Comparison of ENCODE assay signal across 31 cellular contexts in the genomic region with DNA sequence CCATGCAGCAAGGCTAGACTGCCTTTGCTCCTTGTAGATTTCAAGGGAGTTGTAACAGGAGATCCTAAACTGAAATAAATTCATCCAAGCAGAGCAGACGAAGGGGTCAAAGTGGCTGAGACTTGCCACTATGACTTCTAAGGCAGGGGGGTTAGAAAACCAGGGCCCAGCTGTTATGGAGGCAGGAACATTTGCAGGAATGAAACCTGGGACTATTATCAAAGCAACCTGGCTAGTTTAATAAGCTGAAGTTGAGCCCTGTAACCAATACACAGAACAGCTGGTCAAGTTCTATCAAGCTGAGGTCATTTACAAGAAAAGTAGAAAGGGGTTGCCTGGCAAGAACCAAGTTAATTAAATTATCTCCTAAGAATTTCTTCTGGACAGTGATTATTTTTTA.
"Had no signal": no experiment of that assay in that cellular context is flagged by ENCODE, and none has a peak within 500 bp of the region (broad histone marks: within the 10 kb centered on the region; RNA-seq: fewer than 3 reads in every experiment).

No MANE protein-coding gene starts in this region.

- DNase-seq: activated CD4-positive, alpha-beta memory T cell treated with anti-CD3 and anti-CD28 coated beads, Interleukin-2, amount 10 ng/mL, durations not matched to agents 7 days and 5 days; activated CD4-positive, alpha-beta T cell treated with anti-CD3 and anti-CD28 coated beads for 1 hour; activated CD4-positive, alpha-beta T cell treated with anti-CD3 and anti-CD28 coated beads, Interleukin-2, amount 10 ng/mL, durations not matched to agents 7 days and 5 days; activated CD8-positive, alpha-beta memory T cell treated with anti-CD3 and anti-CD28 coated beads, Interleukin-2, amount 50 U/mL, for 48 hours; activated gamma-delta T cell; activated naive CD4-positive, alpha-beta T cell treated with anti-CD3 and anti-CD28 coated beads, Interleukin-2, amount 10 ng/mL, durations not matched to agents 7 days and 5 days; activated T-cell treated with anti-CD3 and anti-CD28 coated beads, Interleukin-2, amount 50 U/mL, for 24 hours; amygdala; dermis blood vessel endothelial cell; effector CD4-positive, alpha-beta T cell; foreskin melanocyte; heart right ventricle; left lung; lower lobe of right lung; mesendoderm; ovary; retina; small intestine; stimulated activated CD4-positive, alpha-beta T cell treated with anti-CD3 and anti-CD28 coated beads, Interleukin-1b, Interleukin-23, amount 100 ng/mL, for 48 hours; stimulated activated CD4-positive, alpha-beta T cell treated with anti-CD3 and anti-CD28 coated beads, Interleukin-4, amount 100 ng/mL, for 4 hours; stimulated activated CD8-positive, alpha-beta memory T cell treated with anti-CD3 and anti-CD28 coated beads, Interleukin-4, amount 100 ng/mL, for 48 hours; stimulated activated naive CD8-positive, alpha-beta T cell treated with anti-CD3 and anti-CD28 coated beads, Interleukin-15, amount 100 ng/mL, for 72 hours; substantia nigra; T-helper 2 cell; upper lobe of left lung had no signal

- H3K9me3 ChIP-seq: esophagus muscularis mucosa, lower lobe of right lung, neutrophil, ovary, upper lobe of left lung, vagina had no signal

- H3K4me3 ChIP-seq: esophagus muscularis mucosa, heart right ventricle, left lung, lower lobe of right lung, ovary, upper lobe of left lung, vagina had no signal

- H3K4me1 ChIP-seq: esophagus muscularis mucosa, heart right ventricle, left lung, lower lobe of right lung, upper lobe of left lung had no signal

- H3K36me3 ChIP-seq: esophagus muscularis mucosa, heart right ventricle, left lung, lower lobe of right lung, neutrophil, ovary, upper lobe of left lung, vagina had no signal

- ATAC-seq: heart right ventricle; lower lobe of right lung; natural killer cell treated with Interleukin-12 subunit alpha and Interleukin-12 subunit beta and Interleukin-15 and Interleukin-18, amount 100 ng/mL, for 72 hours; sciatic nerve; stimulated activated memory B cell treated with anti-CD40 and anti-IgM and Interleukin-4, amounts not matched to agents 10 μg/mL and 1 μg/mL and 100 μg/mL, for 72 hours; stimulated activated naive CD8-positive, alpha-beta T cell treated with anti-CD3 and anti-CD28 coated beads, Interleukin-15, amount 100 ng/mL, for 72 hours had no signal

- H3K27ac ChIP-seq: esophagus muscularis mucosa, heart right ventricle, left lung, lower lobe of right lung, neutrophil, ovary, vagina had no signal

- H3K27me3 ChIP-seq: esophagus muscularis mucosa, heart right ventricle, left lung, neutrophil, ovary, upper lobe of left lung, vagina had no signal
